Comparison of ENCODE assay signal across 8 cellular contexts in the genomic region with DNA sequence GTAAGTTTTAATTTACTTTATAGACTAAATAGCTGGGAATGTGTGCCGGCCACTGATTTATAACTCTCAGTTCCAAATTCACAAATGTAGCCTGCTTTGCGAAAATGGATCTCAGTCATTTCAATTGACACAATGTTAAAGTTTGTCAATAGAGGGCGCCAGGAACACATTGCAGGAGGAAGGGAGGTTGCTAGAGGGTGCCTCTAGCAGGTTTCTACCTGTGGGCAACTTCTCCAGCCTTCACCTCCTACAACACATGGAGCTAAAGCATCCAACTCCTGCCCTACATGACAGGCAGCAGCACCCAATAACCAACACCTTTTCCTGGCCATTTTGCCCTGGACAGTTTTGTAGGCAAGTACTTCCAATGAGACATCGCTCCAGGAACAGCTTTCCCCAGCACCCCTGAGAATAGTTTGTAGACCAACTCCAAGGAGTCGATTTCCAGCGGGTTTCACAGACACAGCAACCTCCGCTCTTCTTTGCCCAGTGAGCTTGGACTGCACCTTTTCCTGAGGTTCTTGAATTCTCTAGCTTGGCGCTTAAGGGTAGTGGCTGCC.
DNase-seq lines count a peak whose midpoint lies in the region; ATAC-seq and TF ChIP-seq lines count a peak whose summit lies in the region.

No MANE protein-coding gene starts in this region.

- no peak overlapping the region for H3K9ac ChIP-seq in OCI-LY3 (ENCODE audit: low read length)

- no peaks in the 10 kb centered on the region for H4K20me1 ChIP-seq in OCI-LY3 (ENCODE audit: insufficient read depth, low read length)

- H3K79me2 ChIP-seq in OCI-LY3 (ENCODE audit: low read length) = no peaks in the 10 kb centered on the region

- H3K4me2 ChIP-seq in OCI-LY3 (ENCODE audit: low read length) = no peak overlapping the region

- DNase-seq in AG20443 (ENCODE audit: low spot score) = peak; percentile 12
- DNase-seq in HEK293T (ENCODE audit: extremely low spot score) = peak; percentile 53
- peak; percentile 35 for DNase-seq in fibroblast of pulmonary artery (ENCODE audit: low read depth)
- DNase-seq in activated T-helper 2 cell treated with anti-CD3 and anti-CD28 coated beads, Interferon-gamma antibody, Interleukin-2, Interleukin-4, amounts not matched to agents 10 μg/mL and 5 μg/mL and 100 μg/mL, durations not matched to agents 14 hours and 24 hours and 36 hours (ENCODE audit: low spot score) = no peak
- DNase-seq in CD8-positive, alpha-beta T cell = no peak
- no peak for DNase-seq in epidermal melanocyte (ENCODE audit: insufficient read length, low spot score)

- POLR2A ChIA-PET in HEK293T (lab: Yijun Ruan, JAX) = no interaction called here
- POLR2A ChIA-PET in CD8-positive, alpha-beta T cell (lab: Charles Lee) = no interaction called here

- H3K36me3 ChIP-seq in OCI-LY3 (replicated peaks; ENCODE audit: low read depth, low read length) = no peaks in the 10 kb centered on the region
- no peaks in the 10 kb centered on the region for H3K36me3 ChIP-seq in CD8-positive, alpha-beta T cell (ENCODE audit: insufficient read depth, low read length)

- TF ChIP-seq CTCF in OCI-LY3 (IDR thresholded peaks at IDR 0.05; ENCODE audit: low read depth, low read length) (peak; percentile 78), fibroblast of pulmonary artery (IDR thresholded peaks at IDR 0.05; ENCODE audit: low read length, missing control alignments) (peak; percentile 39)
- no peak for TF ChIP-seq CTCF in CD8-positive, alpha-beta T cell (IDR thresholded peaks at IDR 0.05)

- no peak overlapping the region for H3K4me3 Mint-ChIP-seq in activated T-helper 2 cell treated with anti-CD3 and anti-CD28 coated beads, Interferon-gamma antibody, Interleukin-2, Interleukin-4, amounts not matched to agents 10 μg/mL and 5 μg/mL and 100 μg/mL, durations not matched to agents 14 hours and 24 hours and 36 hours (ENCODE audit: low read depth)
- H3K4me3 Mint-ChIP-seq in CD8-positive, alpha-beta T cell = no peak overlapping the region

- H3K27me3 ChIP-seq in OCI-LY3 (ENCODE audit: low read depth, low read length) = no peaks in the 10 kb centered on the region
- no peaks in the 10 kb centered on the region for H3K27me3 ChIP-seq in CD8-positive, alpha-beta T cell (ENCODE audit: insufficient read depth, low read length)

- no peak overlapping the region for H3K27ac Mint-ChIP-seq in activated T-helper 2 cell treated with anti-CD3 and anti-CD28 coated beads, Interferon-gamma antibody, Interleukin-2, Interleukin-4, amounts not matched to agents 10 μg/mL and 5 μg/mL and 100 μg/mL, durations not matched to agents 14 hours and 24 hours and 36 hours
- no peak overlapping the region for H3K27ac Mint-ChIP-seq in CD8-positive, alpha-beta T cell

- H3K36me3 Mint-ChIP-seq in activated T-helper 2 cell treated with anti-CD3 and anti-CD28 coated beads, Interferon-gamma antibody, Interleukin-2, Interleukin-4, amounts not matched to agents 10 μg/mL and 5 μg/mL and 100 μg/mL, durations not matched to agents 14 hours and 24 hours and 36 hours (ENCODE audit: low read depth) = no peaks in the 10 kb centered on the region
- H3K36me3 Mint-ChIP-seq in CD8-positive, alpha-beta T cell = no peaks in the 10 kb centered on the region

- no peak overlapping the region for H2AFZ ChIP-seq in OCI-LY3 (ENCODE audit: low read depth, low read length)

- H3K9me3 ChIP-seq in OCI-LY3 (ENCODE audit: insufficient read depth, low read length) = no peaks in the 10 kb centered on the region
- peaks cover 4% of the 10 kb centered on the region for H3K9me3 ChIP-seq in CD8-positive, alpha-beta T cell (ENCODE audit: low read length)

- ATAC-seq in CD8-positive, alpha-beta T cell = no peak
- no peak for ATAC-seq in HG03571 (IDR thresholded peaks at IDR 0.05; ENCODE audit: unreplicated experiment)

- no peaks in the 10 kb centered on the region for H3K27me3 Mint-ChIP-seq in activated T-helper 2 cell treated with anti-CD3 and anti-CD28 coated beads, Interferon-gamma antibody, Interleukin-2, Interleukin-4, amounts not matched to agents 10 μg/mL and 5 μg/mL and 100 μg/mL, durations not matched to agents 14 hours and 24 hours and 36 hours (ENCODE audit: low read depth)
- H3K27me3 Mint-ChIP-seq in CD8-positive, alpha-beta T cell (ENCODE audit: low read depth) = no peaks in the 10 kb centered on the region

- intact Hi-C loops in activated T-helper 2 cell treated with anti-CD3 and anti-CD28 coated beads, Interferon-gamma antibody, Interleukin-2, Interleukin-4, amounts not matched to agents 10 μg/mL and 5 μg/mL and 100 μg/mL, durations not matched to agents 14 hours and 24 hours and 36 hours (cut with micrococcal nuclease) = no loop called here
- intact Hi-C loops in CD8-positive, alpha-beta T cell (cut with DNase I, micrococcal nuclease) = no loop called here

- H3K27ac ChIP-seq in OCI-LY3 (ENCODE audit: low read length) = no peak overlapping the region
- H3K27ac ChIP-seq in CD8-positive, alpha-beta T cell (ENCODE audit: low read depth, low read length) = no peak overlapping the region

- peaks cover 11% of the 10 kb centered on the region for H3K9me3 Mint-ChIP-seq in activated T-helper 2 cell treated with anti-CD3 and anti-CD28 coated beads, Interferon-gamma antibody, Interleukin-2, Interleukin-4, amounts not matched to agents 10 μg/mL and 5 μg/mL and 100 μg/mL, durations not matched to agents 14 hours and 24 hours and 36 hours
- H3K9me3 Mint-ChIP-seq in CD8-positive, alpha-beta T cell = peaks cover 14% of the 10 kb centered on the region

- H3K4me1 ChIP-seq in OCI-LY3 (ENCODE audit: low read length) = no peaks in the 10 kb centered on the region
- H3K4me1 ChIP-seq in CD8-positive, alpha-beta T cell (ENCODE audit: insufficient read depth, low read length) = no peaks in the 10 kb centered on the region

- no peaks in the 10 kb centered on the region for H3K4me1 Mint-ChIP-seq in activated T-helper 2 cell treated with anti-CD3 and anti-CD28 coated beads, Interferon-gamma antibody, Interleukin-2, Interleukin-4, amounts not matched to agents 10 μg/mL and 5 μg/mL and 100 μg/mL, durations not matched to agents 14 hours and 24 hours and 36 hours (ENCODE audit: low read depth)
- H3K4me1 Mint-ChIP-seq in CD8-positive, alpha-beta T cell (ENCODE audit: low read depth) = no peaks in the 10 kb centered on the region

- H3K4me3 ChIP-seq in OCI-LY3 (ENCODE audit: low read length) (no peak overlapping the region), fibroblast of pulmonary artery (replicated peaks; ENCODE audit: low read depth, low read length) (no peak overlapping the region)
- H3K4me3 ChIP-seq in CD8-positive, alpha-beta T cell (ENCODE audit: low read depth, low read length) = no peak overlapping the region

- CTCF ChIA-PET in HEK293T (lab: Yijun Ruan, JAX) = interaction anchor here (0.5 to 1.2 kb wide), 2 partner anchors 9 to 157 kb away, joined by 3 to 4 read pairs; no protein-coding TSS in a partner anchor
- CTCF ChIA-PET in CD8-positive, alpha-beta T cell (lab: Charles Lee) = no interaction called here

TF ChIP-seq in HEK293T, 16 proteins besides CTCF, POLR2A, EP300 and RAD21:
- TF ChIP-seq FOXA1 (IDR thresholded peaks at IDR 0.05) (no peak), SP1 (IDR thresholded peaks at IDR 0.05) (no peak)

Comparison
In these comparisons a context has a peak if more than half of its experiments do, and no peak if none do; other contexts are left out.
1. DNase-seq: peak in AG20443 (single experiment), HEK293T (single experiment) and fibroblast of pulmonary artery (single experiment); none in activated T-helper 2 cell treated with anti-CD3 and anti-CD28 coated beads, Interferon-gamma antibody, Interleukin-2, Interleukin-4, amounts not matched to agents 10 μg/mL and 5 μg/mL and 100 μg/mL, durations not matched to agents 14 hours and 24 hours and 36 hours (single experiment), CD8-positive, alpha-beta T cell (0 of 7) and epidermal melanocyte (single experiment).